ENCODE assay signal across 12 cellular contexts in the genomic region with DNA sequence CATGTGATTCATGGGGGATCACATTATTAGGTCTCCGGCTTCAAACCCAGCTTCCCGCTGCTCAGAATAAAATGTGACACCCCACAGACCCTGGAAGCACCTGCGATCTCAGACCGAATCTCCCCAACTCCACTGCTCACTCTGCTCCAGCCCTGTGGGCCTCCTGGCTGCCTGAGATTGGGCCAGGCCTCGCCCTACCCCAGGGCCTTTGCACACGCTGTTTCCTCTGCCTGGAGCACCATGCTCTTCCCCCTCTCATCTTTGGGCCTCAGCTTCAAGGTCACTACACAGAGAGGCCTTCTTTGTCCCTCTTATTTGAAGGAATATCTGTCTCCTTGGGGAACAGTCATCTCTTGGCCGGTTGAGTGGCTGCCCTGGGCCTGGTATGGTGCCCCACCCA. TPM values are rescaled to one million over a fixed set of nuclear protein-coding genes. Genes with fewer than 3 reads are reported as not detected.
DNase-seq lines count a peak whose midpoint lies in the region; ATAC-seq and TF ChIP-seq lines count a peak whose summit lies in the region.
"Had no signal": no experiment of that assay in that cellular context is flagged by ENCODE, and none has a peak within 500 bp of the region (broad histone marks: within the 10 kb centered on the region; RNA-seq: fewer than 3 reads in every experiment).

No MANE protein-coding gene starts in this region.

- H3K4me3 ChIP-seq in HEK293 (ENCODE audit: low read depth, low read length) = no peak overlapping the region
- H3K4me3 ChIP-seq in mucosa of rectum (ENCODE audit: low read length in 2 of 2) = no peak overlapping the region

- no peak for TF ChIP-seq CTCF in HEK293 (tag by site-specific recombination; IDR thresholded peaks at IDR 0.05)
- TF ChIP-seq CTCF in brain (conservative IDR thresholded peaks at IDR 0.05) = no peak

- H3K36me3 ChIP-seq in HEK293 (ENCODE audit: control insufficient read depth in 2 of 2, insufficient read depth in 1 of 2, low read length in 2 of 2) = no peaks in the 10 kb centered on the region
- no peaks in the 10 kb centered on the region for H3K36me3 ChIP-seq in mucosa of rectum (ENCODE audit: control insufficient read depth in 2 of 2, insufficient read depth in 2 of 2, low read length in 2 of 2)

- peaks cover 3 to 18% (median 7%) of the 10 kb centered on the region in 5 experiments for H3K9me3 Mint-ChIP-seq in brain
- H3K9me3 Mint-ChIP-seq: CD4-positive, alpha-beta T cell; neural crest cell had no signal

- H3K4me1 ChIP-seq in HEK293 (ENCODE audit: control insufficient read depth, insufficient read depth, low read length) (peaks cover 4% of the 10 kb centered on the region), mucosa of rectum (ENCODE audit: control insufficient read depth in 2 of 2, insufficient read depth in 2 of 2, low read length in 2 of 2) (peaks cover 27% of the 10 kb centered on the region in 2 donors)

- no peak for ATAC-seq in HG03039 (IDR thresholded peaks at IDR 0.05; ENCODE audit: unreplicated experiment)

- POLR2A ChIA-PET in HEK293 (lab: Yijun Ruan, JAX) = no interaction called here

- CTCF ChIA-PET in HEK293 (lab: Yijun Ruan, JAX) = no interaction called here

- H3K9ac ChIP-seq in mucosa of rectum (ENCODE audit: low read depth in 1 of 2, low read length in 2 of 2) = no peak overlapping the region

- no peaks in the 10 kb centered on the region for H3K36me3 Mint-ChIP-seq in brain

- H3K4me1 Mint-ChIP-seq in brain = peaks cover 58% of the 10 kb centered on the region

- no peaks in the 10 kb centered on the region for H3K9me3 ChIP-seq in HEK293 (ENCODE audit: control insufficient read depth, insufficient read depth, low read depth, low read length)
- H3K9me3 ChIP-seq in mucosa of rectum (ENCODE audit: control insufficient read depth in 2 of 2, low read length in 2 of 2) = no peaks in the 10 kb centered on the region

- peak overlapping the region; percentile 35 to 96 (median 87) for H3K27ac Mint-ChIP-seq in brain
- H3K27ac Mint-ChIP-seq: CD4-positive, alpha-beta T cell had no signal

- H3K27ac ChIP-seq in HEK293 (ENCODE audit: extremely low read depth, low read depth, low read length) = no peak overlapping the region
- peak overlapping the region; percentile 44 to 81 for H3K27ac ChIP-seq in mucosa of rectum (ENCODE audit: low read depth in 2 of 2, low read length in 2 of 2)
- peak overlapping the region; percentile 83 for H3K27ac ChIP-seq in substantia nigra (ENCODE audit: low read depth, low read length, poor library complexity, severe bottlenecking)

- H3K4me3 Mint-ChIP-seq in brain = no peak overlapping the region
- H3K4me3 Mint-ChIP-seq: CD4-positive, alpha-beta T cell; neural crest cell had no signal

- DNase-seq in substantia nigra (lab: John Stamatoyannopoulos, UW) (no peak), HCEC 1CT (no peak), foreskin melanocyte (no peak)
- no peak for DNase-seq in activated CD4-positive, alpha-beta T cell treated with anti-CD3 and anti-CD28 coated beads, Interleukin-2, amount 50 U/mL, for 4 hours
- DNase-seq: CD4-positive, alpha-beta T cell; MM.1S; stimulated activated CD4-positive, alpha-beta T cell treated with anti-CD3 and anti-CD28 coated beads, Interleukin-15, amount 100 ng/mL, for 24 hours had no signal

- peaks cover 0 to 4% of the 10 kb centered on the region in 2 donors for H3K27me3 ChIP-seq in mucosa of rectum (ENCODE audit: control insufficient read depth in 2 of 2, insufficient read depth in 2 of 2, low read length in 2 of 2)

- H3K27me3 Mint-ChIP-seq in brain = peaks cover 2% of the 10 kb centered on the region
- H3K27me3 Mint-ChIP-seq: CD4-positive, alpha-beta T cell had no signal

TF ChIP-seq in HEK293, 187 proteins besides CTCF, POLR2A, EP300 and RAD21:
- peak; percentile 98 for TF ChIP-seq ZNF623 (tag by site-specific recombination; IDR thresholded peaks at IDR 0.05)
- TF ChIP-seq ZNF514 (tag by site-specific recombination; IDR thresholded peaks at IDR 0.05) = no peak

RNA-seq across cellular contexts. Expression of gene RBM38, which starts 48.8 kb away (rescaled TPM):
- 74.8 TPM for polyA plus RNA-seq in brain (ENCODE audit: insufficient read depth, low read depth, low replicate concordance)
